Comparison of ENCODE assay signal across 1 cellular context in the genomic region with DNA sequence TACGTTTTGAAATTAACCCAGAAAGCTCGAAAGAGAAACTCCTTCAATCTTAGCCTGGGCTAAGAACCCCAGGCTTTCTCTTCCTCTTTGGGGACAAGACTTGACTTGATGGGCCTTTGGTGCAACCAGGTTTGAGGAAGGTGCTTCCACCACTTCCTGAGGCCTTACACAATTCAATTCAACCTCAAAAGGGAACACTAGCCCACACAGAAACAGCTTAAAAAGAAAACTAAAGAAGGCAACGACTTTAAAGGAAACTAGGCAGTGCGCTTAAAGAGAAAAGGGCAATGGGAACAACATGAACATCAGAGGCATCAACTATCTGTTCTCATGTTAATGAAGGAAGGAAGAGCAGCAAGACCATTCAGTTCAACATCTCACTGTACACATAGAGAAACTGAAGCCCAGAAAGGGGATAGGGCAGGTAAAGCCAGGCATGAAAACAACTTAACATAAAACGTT.
TF ChIP-seq lines count a peak whose summit lies in the region.

No MANE protein-coding gene starts in this region.

TF ChIP-seq in GM12878, 131 proteins besides CTCF, POLR2A, EP300 and RAD21 (continued from another document and continues in another):
- TF ChIP-seq, protein P1, sequence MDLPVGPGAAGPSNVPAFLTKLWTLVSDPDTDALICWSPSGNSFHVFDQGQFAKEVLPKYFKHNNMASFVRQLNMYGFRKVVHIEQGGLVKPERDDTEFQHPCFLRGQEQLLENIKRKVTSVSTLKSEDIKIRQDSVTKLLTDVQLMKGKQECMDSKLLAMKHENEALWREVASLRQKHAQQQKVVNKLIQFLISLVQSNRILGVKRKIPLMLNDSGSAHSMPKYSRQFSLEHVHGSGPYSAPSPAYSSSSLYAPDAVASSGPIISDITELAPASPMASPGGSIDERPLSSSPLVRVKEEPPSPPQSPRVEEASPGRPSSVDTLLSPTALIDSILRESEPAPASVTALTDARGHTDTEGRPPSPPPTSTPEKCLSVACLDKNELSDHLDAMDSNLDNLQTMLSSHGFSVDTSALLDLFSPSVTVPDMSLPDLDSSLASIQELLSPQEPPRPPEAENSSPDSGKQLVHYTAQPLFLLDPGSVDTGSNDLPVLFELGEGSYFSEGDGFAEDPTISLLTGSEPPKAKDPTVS (IDR thresholded peaks at IDR 0.05; ENCODE audit: low read depth, low read length) = no peak
- no peak for TF ChIP-seq TAF1 (IDR thresholded peaks at IDR 0.05; ENCODE audit: borderline replicate concordance, low read depth, low read length)
- TF ChIP-seq POU2F2 (IDR thresholded peaks at IDR 0.05; ENCODE audit: borderline replicate concordance, low read depth, low read length) = no peak
- TF ChIP-seq, protein P2, sequence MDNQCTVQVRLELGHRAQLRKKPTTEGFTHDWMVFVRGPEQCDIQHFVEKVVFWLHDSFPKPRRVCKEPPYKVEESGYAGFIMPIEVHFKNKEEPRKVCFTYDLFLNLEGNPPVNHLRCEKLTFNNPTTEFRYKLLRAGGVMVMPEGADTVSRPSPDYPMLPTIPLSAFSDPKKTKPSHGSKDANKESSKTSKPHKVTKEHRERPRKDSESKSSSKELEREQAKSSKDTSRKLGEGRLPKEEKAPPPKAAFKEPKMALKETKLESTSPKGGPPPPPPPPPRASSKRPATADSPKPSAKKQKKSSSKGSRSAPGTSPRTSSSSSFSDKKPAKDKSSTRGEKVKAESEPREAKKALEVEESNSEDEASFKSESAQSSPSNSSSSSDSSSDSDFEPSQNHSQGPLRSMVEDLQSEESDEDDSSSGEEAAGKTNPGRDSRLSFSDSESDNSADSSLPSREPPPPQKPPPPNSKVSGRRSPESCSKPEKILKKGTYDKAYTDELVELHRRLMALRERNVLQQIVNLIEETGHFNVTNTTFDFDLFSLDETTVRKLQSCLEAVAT (IDR thresholded peaks at IDR 0.05) = peak; percentile 77; the same call in 1 of the 2 replicates
- peak in 1 of 2 experiments; percentile 86; a peak in 2 of 4 replicates for TF ChIP-seq ETV6 (conservative IDR thresholded peaks at IDR 0.05 in 1 of 2, IDR thresholded peaks at IDR 0.05 in 1 of 2; ENCODE audit: borderline replicate concordance in 1 of 2, low read depth in 1 of 2)
- TF ChIP-seq, protein P3, sequence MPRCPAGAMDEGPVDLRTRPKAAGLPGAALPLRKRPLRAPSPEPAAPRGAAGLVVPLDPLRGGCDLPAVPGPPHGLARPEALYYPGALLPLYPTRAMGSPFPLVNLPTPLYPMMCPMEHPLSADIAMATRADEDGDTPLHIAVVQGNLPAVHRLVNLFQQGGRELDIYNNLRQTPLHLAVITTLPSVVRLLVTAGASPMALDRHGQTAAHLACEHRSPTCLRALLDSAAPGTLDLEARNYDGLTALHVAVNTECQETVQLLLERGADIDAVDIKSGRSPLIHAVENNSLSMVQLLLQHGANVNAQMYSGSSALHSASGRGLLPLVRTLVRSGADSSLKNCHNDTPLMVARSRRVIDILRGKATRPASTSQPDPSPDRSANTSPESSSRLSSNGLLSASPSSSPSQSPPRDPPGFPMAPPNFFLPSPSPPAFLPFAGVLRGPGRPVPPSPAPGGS (IDR thresholded peaks at IDR 0.05; ENCODE audit: borderline replicate concordance, insufficient read depth, low read depth, low read length, poor library complexity, severe bottlenecking) = peak; percentile 65
- TF ChIP-seq, protein P4, sequence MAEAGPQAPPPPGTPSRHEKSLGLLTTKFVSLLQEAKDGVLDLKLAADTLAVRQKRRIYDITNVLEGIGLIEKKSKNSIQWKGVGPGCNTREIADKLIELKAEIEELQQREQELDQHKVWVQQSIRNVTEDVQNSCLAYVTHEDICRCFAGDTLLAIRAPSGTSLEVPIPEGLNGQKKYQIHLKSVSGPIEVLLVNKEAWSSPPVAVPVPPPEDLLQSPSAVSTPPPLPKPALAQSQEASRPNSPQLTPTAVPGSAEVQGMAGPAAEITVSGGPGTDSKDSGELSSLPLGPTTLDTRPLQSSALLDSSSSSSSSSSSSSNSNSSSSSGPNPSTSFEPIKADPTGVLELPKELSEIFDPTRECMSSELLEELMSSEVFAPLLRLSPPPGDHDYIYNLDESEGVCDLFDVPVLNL (IDR thresholded peaks at IDR 0.05; ENCODE audit: low read depth, low read length) = no peak
- TF ChIP-seq, protein P5, sequence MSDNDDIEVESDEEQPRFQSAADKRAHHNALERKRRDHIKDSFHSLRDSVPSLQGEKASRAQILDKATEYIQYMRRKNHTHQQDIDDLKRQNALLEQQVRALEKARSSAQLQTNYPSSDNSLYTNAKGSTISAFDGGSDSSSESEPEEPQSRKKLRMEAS (IDR thresholded peaks at IDR 0.05; ENCODE audit: low read depth, low read length) = no peak
- TF ChIP-seq SUPT20H (IDR thresholded peaks at IDR 0.05; ENCODE audit: borderline replicate concordance, control insufficient read depth, low read depth, low read length) = no peak
- peak in 1 of 2 experiments; percentile 35; a peak in 1 of 3 replicates for TF ChIP-seq EGR1 (IDR thresholded peaks at IDR 0.05; ENCODE audit: borderline replicate concordance in 1 of 2, low read depth in 2 of 2, low read length in 2 of 2)
- no peak for TF ChIP-seq ZNF207 (IDR thresholded peaks at IDR 0.05; ENCODE audit: borderline replicate concordance)
- no peak for TF ChIP-seq TBL1XR1 (IDR thresholded peaks at IDR 0.05; ENCODE audit: low read depth, low read length)
- TF ChIP-seq, protein P6, sequence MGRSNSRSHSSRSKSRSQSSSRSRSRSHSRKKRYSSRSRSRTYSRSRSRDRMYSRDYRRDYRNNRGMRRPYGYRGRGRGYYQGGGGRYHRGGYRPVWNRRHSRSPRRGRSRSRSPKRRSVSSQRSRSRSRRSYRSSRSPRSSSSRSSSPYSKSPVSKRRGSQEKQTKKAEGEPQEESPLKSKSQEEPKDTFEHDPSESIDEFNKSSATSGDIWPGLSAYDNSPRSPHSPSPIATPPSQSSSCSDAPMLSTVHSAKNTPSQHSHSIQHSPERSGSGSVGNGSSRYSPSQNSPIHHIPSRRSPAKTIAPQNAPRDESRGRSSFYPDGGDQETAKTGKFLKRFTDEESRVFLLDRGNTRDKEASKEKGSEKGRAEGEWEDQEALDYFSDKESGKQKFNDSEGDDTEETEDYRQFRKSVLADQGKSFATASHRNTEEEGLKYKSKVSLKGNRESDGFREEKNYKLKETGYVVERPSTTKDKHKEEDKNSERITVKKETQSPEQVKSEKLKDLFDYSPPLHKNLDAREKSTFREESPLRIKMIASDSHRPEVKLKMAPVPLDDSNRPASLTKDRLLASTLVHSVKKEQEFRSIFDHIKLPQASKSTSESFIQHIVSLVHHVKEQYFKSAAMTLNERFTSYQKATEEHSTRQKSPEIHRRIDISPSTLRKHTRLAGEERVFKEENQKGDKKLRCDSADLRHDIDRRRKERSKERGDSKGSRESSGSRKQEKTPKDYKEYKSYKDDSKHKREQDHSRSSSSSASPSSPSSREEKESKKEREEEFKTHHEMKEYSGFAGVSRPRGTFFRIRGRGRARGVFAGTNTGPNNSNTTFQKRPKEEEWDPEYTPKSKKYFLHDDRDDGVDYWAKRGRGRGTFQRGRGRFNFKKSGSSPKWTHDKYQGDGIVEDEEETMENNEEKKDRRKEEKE (IDR thresholded peaks at IDR 0.05) = no peak
- no peak for TF ChIP-seq FOS (IDR thresholded peaks at IDR 0.05; ENCODE audit: borderline replicate concordance, extremely low read depth, insufficient read length)
- TF ChIP-seq, protein P7, sequence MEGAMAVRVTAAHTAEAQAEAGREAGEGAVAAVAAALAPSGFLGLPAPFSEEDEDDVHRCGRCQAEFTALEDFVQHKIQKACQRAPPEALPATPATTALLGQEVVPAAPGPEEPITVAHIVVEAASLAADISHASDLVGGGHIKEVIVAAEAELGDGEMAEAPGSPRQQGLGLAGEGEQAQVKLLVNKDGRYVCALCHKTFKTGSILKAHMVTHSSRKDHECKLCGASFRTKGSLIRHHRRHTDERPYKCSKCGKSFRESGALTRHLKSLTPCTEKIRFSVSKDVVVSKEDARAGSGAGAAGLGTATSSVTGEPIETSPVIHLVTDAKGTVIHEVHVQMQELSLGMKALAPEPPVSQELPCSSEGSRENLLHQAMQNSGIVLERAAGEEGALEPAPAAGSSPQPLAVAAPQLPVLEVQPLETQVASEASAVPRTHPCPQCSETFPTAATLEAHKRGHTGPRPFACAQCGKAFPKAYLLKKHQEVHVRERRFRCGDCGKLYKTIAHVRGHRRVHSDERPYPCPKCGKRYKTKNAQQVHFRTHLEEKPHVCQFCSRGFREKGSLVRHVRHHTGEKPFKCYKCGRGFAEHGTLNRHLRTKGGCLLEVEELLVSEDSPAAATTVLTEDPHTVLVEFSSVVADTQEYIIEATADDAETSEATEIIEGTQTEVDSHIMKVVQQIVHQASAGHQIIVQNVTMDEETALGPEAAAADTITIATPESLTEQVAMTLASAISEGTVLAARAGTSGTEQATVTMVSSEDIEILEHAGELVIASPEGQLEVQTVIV (IDR thresholded peaks at IDR 0.05; ENCODE audit: borderline replicate concordance, partially characterized antibody) = no peak
- no peak for TF ChIP-seq NFXL1 (IDR thresholded peaks at IDR 0.05; ENCODE audit: borderline replicate concordance)
- TF ChIP-seq CBX3 (IDR thresholded peaks at IDR 0.05; ENCODE audit: borderline replicate concordance, low read depth) = no peak
- TF ChIP-seq HDAC6 (IDR thresholded peaks at IDR 0.05; ENCODE audit: unreplicated experiment) = no peak
- TF ChIP-seq, protein P8, sequence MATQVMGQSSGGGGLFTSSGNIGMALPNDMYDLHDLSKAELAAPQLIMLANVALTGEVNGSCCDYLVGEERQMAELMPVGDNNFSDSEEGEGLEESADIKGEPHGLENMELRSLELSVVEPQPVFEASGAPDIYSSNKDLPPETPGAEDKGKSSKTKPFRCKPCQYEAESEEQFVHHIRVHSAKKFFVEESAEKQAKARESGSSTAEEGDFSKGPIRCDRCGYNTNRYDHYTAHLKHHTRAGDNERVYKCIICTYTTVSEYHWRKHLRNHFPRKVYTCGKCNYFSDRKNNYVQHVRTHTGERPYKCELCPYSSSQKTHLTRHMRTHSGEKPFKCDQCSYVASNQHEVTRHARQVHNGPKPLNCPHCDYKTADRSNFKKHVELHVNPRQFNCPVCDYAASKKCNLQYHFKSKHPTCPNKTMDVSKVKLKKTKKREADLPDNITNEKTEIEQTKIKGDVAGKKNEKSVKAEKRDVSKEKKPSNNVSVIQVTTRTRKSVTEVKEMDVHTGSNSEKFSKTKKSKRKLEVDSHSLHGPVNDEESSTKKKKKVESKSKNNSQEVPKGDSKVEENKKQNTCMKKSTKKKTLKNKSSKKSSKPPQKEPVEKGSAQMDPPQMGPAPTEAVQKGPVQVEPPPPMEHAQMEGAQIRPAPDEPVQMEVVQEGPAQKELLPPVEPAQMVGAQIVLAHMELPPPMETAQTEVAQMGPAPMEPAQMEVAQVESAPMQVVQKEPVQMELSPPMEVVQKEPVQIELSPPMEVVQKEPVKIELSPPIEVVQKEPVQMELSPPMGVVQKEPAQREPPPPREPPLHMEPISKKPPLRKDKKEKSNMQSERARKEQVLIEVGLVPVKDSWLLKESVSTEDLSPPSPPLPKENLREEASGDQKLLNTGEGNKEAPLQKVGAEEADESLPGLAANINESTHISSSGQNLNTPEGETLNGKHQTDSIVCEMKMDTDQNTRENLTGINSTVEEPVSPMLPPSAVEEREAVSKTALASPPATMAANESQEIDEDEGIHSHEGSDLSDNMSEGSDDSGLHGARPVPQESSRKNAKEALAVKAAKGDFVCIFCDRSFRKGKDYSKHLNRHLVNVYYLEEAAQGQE (IDR thresholded peaks at IDR 0.05; ENCODE audit: low read depth, low read length) = no peak
- peak; percentile 85 for TF ChIP-seq MTA2 (IDR thresholded peaks at IDR 0.05; ENCODE audit: low read depth)
- peak; percentile 49; the same call in 1 of the 2 replicates for TF ChIP-seq BACH1 (IDR thresholded peaks at IDR 0.05; ENCODE audit: borderline replicate concordance)
- no peak for TF ChIP-seq TCF3 (IDR thresholded peaks at IDR 0.05; ENCODE audit: borderline replicate concordance, insufficient read depth, low read depth, low read length)
- TF ChIP-seq, protein P9, sequence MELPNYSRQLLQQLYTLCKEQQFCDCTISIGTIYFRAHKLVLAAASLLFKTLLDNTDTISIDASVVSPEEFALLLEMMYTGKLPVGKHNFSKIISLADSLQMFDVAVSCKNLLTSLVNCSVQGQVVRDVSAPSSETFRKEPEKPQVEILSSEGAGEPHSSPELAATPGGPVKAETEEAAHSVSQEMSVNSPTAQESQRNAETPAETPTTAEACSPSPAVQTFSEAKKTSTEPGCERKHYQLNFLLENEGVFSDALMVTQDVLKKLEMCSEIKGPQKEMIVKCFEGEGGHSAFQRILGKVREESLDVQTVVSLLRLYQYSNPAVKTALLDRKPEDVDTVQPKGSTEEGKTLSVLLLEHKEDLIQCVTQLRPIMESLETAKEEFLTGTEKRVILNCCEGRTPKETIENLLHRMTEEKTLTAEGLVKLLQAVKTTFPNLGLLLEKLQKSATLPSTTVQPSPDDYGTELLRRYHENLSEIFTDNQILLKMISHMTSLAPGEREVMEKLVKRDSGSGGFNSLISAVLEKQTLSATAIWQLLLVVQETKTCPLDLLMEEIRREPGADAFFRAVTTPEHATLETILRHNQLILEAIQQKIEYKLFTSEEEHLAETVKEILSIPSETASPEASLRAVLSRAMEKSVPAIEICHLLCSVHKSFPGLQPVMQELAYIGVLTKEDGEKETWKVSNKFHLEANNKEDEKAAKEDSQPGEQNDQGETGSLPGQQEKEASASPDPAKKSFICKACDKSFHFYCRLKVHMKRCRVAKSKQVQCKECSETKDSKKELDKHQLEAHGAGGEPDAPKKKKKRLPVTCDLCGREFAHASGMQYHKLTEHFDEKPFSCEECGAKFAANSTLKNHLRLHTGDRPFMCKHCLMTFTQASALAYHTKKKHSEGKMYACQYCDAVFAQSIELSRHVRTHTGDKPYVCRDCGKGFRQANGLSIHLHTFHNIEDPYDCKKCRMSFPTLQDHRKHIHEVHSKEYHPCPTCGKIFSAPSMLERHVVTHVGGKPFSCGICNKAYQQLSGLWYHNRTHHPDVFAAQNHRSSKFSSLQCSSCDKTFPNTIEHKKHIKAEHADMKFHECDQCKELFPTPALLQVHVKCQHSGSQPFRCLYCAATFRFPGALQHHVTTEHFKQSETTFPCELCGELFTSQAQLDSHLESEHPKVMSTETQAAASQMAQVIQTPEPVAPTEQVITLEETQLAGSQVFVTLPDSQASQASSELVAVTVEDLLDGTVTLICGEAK (IDR thresholded peaks at IDR 0.05; ENCODE audit: borderline replicate concordance) = peak; percentile 18; the same call in 1 of the 2 replicates
- TF ChIP-seq, protein P10, sequence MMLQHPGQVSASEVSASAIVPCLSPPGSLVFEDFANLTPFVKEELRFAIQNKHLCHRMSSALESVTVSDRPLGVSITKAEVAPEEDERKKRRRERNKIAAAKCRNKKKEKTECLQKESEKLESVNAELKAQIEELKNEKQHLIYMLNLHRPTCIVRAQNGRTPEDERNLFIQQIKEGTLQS (IDR thresholded peaks at IDR 0.05; ENCODE audit: borderline replicate concordance, extremely low read depth, low read depth, low read length) = no peak
- no peak for TF ChIP-seq ZNF24 (IDR thresholded peaks at IDR 0.05)
- peak; percentile 93 for TF ChIP-seq IKZF1 (conservative IDR thresholded peaks at IDR 0.05)
- no peak for TF ChIP-seq FOXK2 (IDR thresholded peaks at IDR 0.05)
- TF ChIP-seq NFIC (IDR thresholded peaks at IDR 0.05; ENCODE audit: low read depth, low read length) = peak; percentile 94
- TF ChIP-seq EZH2 (IDR thresholded peaks at IDR 0.05; ENCODE audit: borderline replicate concordance, control insufficient read depth, low read depth, low read length) = no peak
- no peak for TF ChIP-seq YY1 (IDR thresholded peaks at IDR 0.05; ENCODE audit: low read depth, low read length)
- no peak for TF ChIP-seq MXI1 (IDR thresholded peaks at IDR 0.05; ENCODE audit: low read depth, low read length)
